ENCODE assay signal across 21 cellular contexts in the genomic region with DNA sequence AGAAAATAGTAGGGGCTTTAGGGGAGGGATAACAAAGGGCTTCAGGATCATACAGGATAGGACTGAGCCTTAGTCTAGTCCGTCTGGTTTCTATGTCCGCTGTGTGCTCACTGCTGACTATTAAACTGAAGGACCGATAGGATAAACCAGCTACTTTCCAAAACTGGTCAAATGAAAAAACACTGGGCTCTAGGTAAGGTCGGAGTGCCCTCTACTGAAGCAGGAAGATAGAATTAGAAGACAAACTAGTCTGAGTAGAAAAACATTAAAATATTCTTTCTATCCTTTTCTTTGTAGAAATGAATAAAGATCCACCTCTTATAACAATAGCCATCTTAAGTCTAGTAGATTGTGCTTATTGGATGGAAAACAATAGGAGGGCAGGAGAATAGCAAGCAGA.
A peak's percentile ranks its signal among the peaks of the same experiment; 100 is the strongest.
DNase-seq lines count a peak whose midpoint lies in the region; ATAC-seq, FAIRE-seq and TF ChIP-seq lines count a peak whose summit lies in the region.
"Had no signal": no experiment of that assay in that cellular context is flagged by ENCODE, and none has a peak within 500 bp of the region (broad histone marks: within the 10 kb centered on the region; RNA-seq: fewer than 3 reads in every experiment).

No MANE protein-coding gene starts in this region.

- WGBS in H1 (ENCODE audit: extremely low coverage in 1 of 2, insufficient coverage in 1 of 2, insufficient read length in 1 of 2, insufficient replicate concordance in 2 of 2, low coverage in 1 of 2, low lambda C conversion rate in 2 of 2, missing lambda C conversion rate in 1 of 2), 2 experiments, result 73% methylated on average over 4 of the region's 4 CpGs; no CpG with 5 or more reads in 1 of the 2 experiments

- peak; percentile 28 for TF ChIP-seq CTCF in D721Med (IDR thresholded peaks at IDR 0.05; ENCODE audit: insufficient read depth, missing control alignments)
- peak; percentile 27; the same call in 1 of the 2 replicates for TF ChIP-seq CTCF in PC-3 (conservative IDR thresholded peaks at IDR 0.05; ENCODE audit: low read depth, low read length)
- peak in 1 of 3 experiments; percentile 12; a peak in 1 of 4 replicates for TF ChIP-seq CTCF in H1 (IDR thresholded peaks at IDR 0.05; ENCODE audit: control extremely low read depth in 1 of 3, insufficient read depth in 1 of 3, low read depth in 1 of 3, low read length in 3 of 3)
- no peak for TF ChIP-seq CTCF in right atrium auricular region (IDR thresholded peaks at IDR 0.05)

- H4K8ac ChIP-seq in H1 (ENCODE audit: extremely low read depth, insufficient read depth, low read length), result no peak overlapping the region

- H4K91ac ChIP-seq in H1 (replicated peaks; ENCODE audit: insufficient read length, low read length), result no peak overlapping the region

- H3K36me3 ChIP-seq in PC-3 (ENCODE audit: low read depth, low read length) (no peaks in the 10 kb centered on the region), H1 (ENCODE audit: control insufficient read depth in 2 of 4, insufficient read depth in 4 of 4, low read length in 3 of 4) (no peaks in the 10 kb centered on the region), right atrium auricular region (no peaks in the 10 kb centered on the region)
- H3K36me3 ChIP-seq: SJSA1 had no signal

- H4K20me1 ChIP-seq in PC-3 (ENCODE audit: low read length), result no peaks in the 10 kb centered on the region
- H4K20me1 ChIP-seq in H1 (replicated peaks in 1 of 2; ENCODE audit: control insufficient read depth in 1 of 2, insufficient read depth in 2 of 2, low read length in 2 of 2), result no peaks in the 10 kb centered on the region

- no peak overlapping the region for H3K56ac ChIP-seq in H1 (replicated peaks; ENCODE audit: insufficient read length, low read depth, low read length)

- TF ChIP-seq RAD21 in H1 (IDR thresholded peaks at IDR 0.05 in 1 of 2, conservative IDR thresholded peaks at IDR 0.05 in 1 of 2; ENCODE audit: low read depth in 2 of 2, low read length in 2 of 2), result peak; percentile 40 to 53

- no peaks in the 10 kb centered on the region for H3K27me3 ChIP-seq in PC-3 (ENCODE audit: low read length)
- H3K27me3 ChIP-seq in H1 (replicated peaks in 1 of 4; ENCODE audit: control insufficient read depth in 3 of 4, extremely low read depth in 1 of 4, insufficient read depth in 3 of 4, low read length in 3 of 4), result no peaks in the 10 kb centered on the region
- no peaks in the 10 kb centered on the region for H3K27me3 ChIP-seq in right atrium auricular region
- H3K27me3 ChIP-seq: SJSA1 had no signal

- intact Hi-C loops in PC-3 (cut with micrococcal nuclease), result loop anchor here (1.0 kb wide), 1 partner anchor 30 kb away; no protein-coding TSS in a partner anchor

- no peak for ATAC-seq in PC-3
- peak; percentile 68 for ATAC-seq in left lobe of liver

- no peak for TF ChIP-seq EP300 in H1 (IDR thresholded peaks at IDR 0.05; ENCODE audit: borderline replicate concordance in 1 of 2, low read depth in 2 of 2, low read length in 2 of 2)

- H3K4me3 ChIP-seq in PC-3 (ENCODE audit: low read length), result no peak overlapping the region
- no peak overlapping the region for H3K4me3 ChIP-seq in H1 (ENCODE audit: extremely low read depth in 1 of 4, insufficient read depth in 2 of 4, low read depth in 3 of 4, low read length in 4 of 4)
- H3K4me3 ChIP-seq in right atrium auricular region, result no peak overlapping the region
- H3K4me3 ChIP-seq: GM23248, PC-9, SJSA1 had no signal

- H3K79me1 ChIP-seq in H1 (ENCODE audit: low read depth, low read length), result no peaks in the 10 kb centered on the region

- no peak for FAIRE-seq in D721Med (lab: Jason Lieb, UNC)
- FAIRE-seq in H1 (lab: Jason Lieb, UNC), result no peak
- no peak for FAIRE-seq in frontal cortex (lab: Jason Lieb, UNC)
- FAIRE-seq: G401.6 had no signal

- no peak for TF ChIP-seq POLR2A in H1 (IDR thresholded peaks at IDR 0.05; ENCODE audit: control extremely low read depth in 1 of 2, low read depth in 2 of 2, low read length in 2 of 2)

- H3K9me3 ChIP-seq in PC-3 (ENCODE audit: low read length), result no peaks in the 10 kb centered on the region
- H3K9me3 ChIP-seq in H1 (ENCODE audit: insufficient read depth in 2 of 2, low read depth in 1 of 2, low read length in 1 of 2), result no peaks in the 10 kb centered on the region
- H3K9me3 ChIP-seq in right atrium auricular region, result no peaks in the 10 kb centered on the region
- H3K9me3 ChIP-seq: SJSA1 had no signal

- H3K4me2 ChIP-seq in PC-3 (ENCODE audit: low read length) (no peak overlapping the region), H1 (ENCODE audit: insufficient read depth in 1 of 2, low read depth in 2 of 2, low read length in 2 of 2) (no peak overlapping the region)
- H3K4me2 ChIP-seq: PC-9 had no signal

- no peak overlapping the region for H2BK5ac ChIP-seq in H1 (ENCODE audit: low read depth, low read length)

- no peak overlapping the region for H3K14ac ChIP-seq in H1 (ENCODE audit: insufficient read length)

- no peaks in the 10 kb centered on the region for H3K23me2 ChIP-seq in H1 (ENCODE audit: low read depth, low read length)

- H3K4me1 ChIP-seq in PC-3 (ENCODE audit: insufficient read depth, low read length) (no peaks in the 10 kb centered on the region), H1 (replicated peaks in 1 of 4; ENCODE audit: control insufficient read depth in 3 of 4, insufficient read depth in 4 of 4, low read length in 3 of 4) (no peaks in the 10 kb centered on the region), right atrium auricular region (peaks cover 0 to 6% of the 10 kb centered on the region in 2 donors)
- H3K4me1 ChIP-seq: SJSA1 had no signal

- BruUV-seq in PC-3 (replicated peaks; lab: Mats Ljungman, UMichigan), result no TSS peak

- no peak overlapping the region for H2BK12ac ChIP-seq in H1 (ENCODE audit: low read depth, low read length)

- no peak overlapping the region for H2BK120ac ChIP-seq in H1 (replicated peaks; ENCODE audit: low read depth, low read length)

- POLR2A ChIA-PET in PC-3 (lab: Charles Lee; ENCODE audit: unreplicated experiment) (no interaction called here), H1 (lab: Charles Lee; ENCODE audit: partially characterized antibody) (no interaction called here)

- DNase-seq in D721Med (ENCODE audit: insufficient read length, low spot score), result no peak
- peak; percentile 14 for DNase-seq in PC-3
- no peak for DNase-seq in H1 (ENCODE audit: low read depth in 1 of 2, low spot score in 2 of 2)
- no peak for DNase-seq in left lobe of liver (ENCODE audit: low spot score)
- DNase-seq in HUDEP-2 (lab: John Stamatoyannopoulos, UW; ENCODE audit: unreplicated experiment in 76 of 76), result no peak
- DNase-seq in right atrium auricular region (ENCODE audit: low spot score), result no peak
- DNase-seq in NCI-H526 (lab: John Stamatoyannopoulos, UW), result no peak
- no peak for DNase-seq in frontal cortex (ENCODE audit: low spot score in 2 of 2)
- DNase-seq: Calu3; CD4-positive, alpha-beta T cell; DMS79 treated with DMSO at 0.1 percent for 48 hours; GM23248; MV-4-11; NCI-H1436; NCI-H2029; NCI-H2171 treated with DMSO at 0.1 percent for 48 hours; NCI-H446 treated with DMSO at 0.1 percent for 48 hours; NCI-H748 treated with DMSO at 0.1 percent for 48 hours; PC-9 had no signal

- H2BK15ac ChIP-seq in H1 (ENCODE audit: low read length), result no peak overlapping the region

- no peak overlapping the region for H2AK5ac ChIP-seq in H1 (ENCODE audit: low read depth, low read length)

- no peak overlapping the region for H2AFZ ChIP-seq in PC-3 (ENCODE audit: low read length)
- H2AFZ ChIP-seq in H1 (ENCODE audit: low read length), result no peak overlapping the region
- H2AFZ ChIP-seq: GM23248, PC-9 had no signal

- no peak overlapping the region for H3K18ac ChIP-seq in H1 (ENCODE audit: extremely low read depth, low read length)

- no peak overlapping the region for H3K4ac ChIP-seq in H1 (replicated peaks; ENCODE audit: insufficient read length, low read depth, low read length)

- H4K5ac ChIP-seq in H1 (ENCODE audit: insufficient read length, low read depth, low read length), result no peak overlapping the region

- H3K9me2 ChIP-seq in PC-3 (replicated peaks; ENCODE audit: low read length), result no peaks in the 10 kb centered on the region

- H3K23ac ChIP-seq in H1 (ENCODE audit: insufficient read length), result no peak overlapping the region

- no peak overlapping the region for H2BK20ac ChIP-seq in H1 (ENCODE audit: low read length)

- no peak overlapping the region for H3K27ac ChIP-seq in PC-3 (ENCODE audit: low read length)
- no peak overlapping the region for H3K27ac ChIP-seq in H1 (ENCODE audit: low read depth, low read length)
- no peak overlapping the region for H3K27ac ChIP-seq in right atrium auricular region
- H3K27ac ChIP-seq: GM23248, PC-9, SJSA1 had no signal

- H3K9ac ChIP-seq in PC-3 (ENCODE audit: low read length) (no peak overlapping the region), H1 (replicated peaks in 1 of 4; ENCODE audit: extremely low read depth in 1 of 4, low read depth in 3 of 4, low read length in 3 of 4) (no peak overlapping the region)
- H3K9ac ChIP-seq: GM23248 had no signal

- CTCF ChIA-PET in PC-3 (lab: Charles Lee), result interaction anchor here (0.5 kb wide), 1 partner anchor 51 kb away, joined by 5 read pairs; no protein-coding TSS in a partner anchor
- CTCF ChIA-PET in H1 (lab: Charles Lee; ENCODE audit: partially characterized antibody), result interaction anchor here (0.8 to 1.6 kb wide), 6 partner anchors 9 to 148 kb away, joined by 3 to 6 read pairs (median 3); no protein-coding TSS in a partner anchor

- H3F3A ChIP-seq in PC-3 (ENCODE audit: low read length, unreplicated experiment), result no peaks in the 10 kb centered on the region

- H3K79me2 ChIP-seq in PC-3 (ENCODE audit: low read length) (no peaks in the 10 kb centered on the region), H1 (ENCODE audit: control insufficient read depth in 1 of 2, insufficient read depth in 2 of 2, low read length in 2 of 2) (no peaks in the 10 kb centered on the region)

TF ChIP-seq in H1, 55 proteins besides CTCF, POLR2A, EP300 and RAD21:
- no peak for TF ChIP-seq BACH1 (IDR thresholded peaks at IDR 0.05; ENCODE audit: low read length)
- TF ChIP-seq CHD1 (IDR thresholded peaks at IDR 0.05; ENCODE audit: low read depth, low read length), result no peak
- TF ChIP-seq JUN (IDR thresholded peaks at IDR 0.05; ENCODE audit: low read depth, low read length), result no peak

Comparison
In these comparisons a context has a peak if more than half of its experiments do, and no peak if none do; other contexts are left out.
1. CTCF ChIP-seq: peak in D721Med (single experiment) and PC-3 (single experiment); none in right atrium auricular region (0 of 2).